Comparison of ENCODE assay signal across 20 cellular contexts in genomic region chr14:100891501-100892445, GRCh38. TPM values are rescaled to one million over a fixed set of nuclear protein-coding genes. Genes with fewer than 3 reads are reported as not detected.
DNase-seq lines count a peak whose midpoint lies in the region; ATAC-seq, FAIRE-seq and TF ChIP-seq lines count a peak whose summit lies in the region.
"Had no signal": no experiment of that assay in that cellular context is flagged by ENCODE, and none has a peak within 500 bp of the region (broad histone marks: within the 10 kb centered on the region; RNA-seq: fewer than 3 reads in every experiment).

No MANE protein-coding gene starts in this region.

- H3K9ac ChIP-seq in kidney (ENCODE audit: low read length in 2 of 2) (no peak overlapping the region), GM23248 (no peak overlapping the region)

- H3K36me3 ChIP-seq in right atrium auricular region, result no peaks in the 10 kb centered on the region
- H3K36me3 ChIP-seq in kidney (ENCODE audit: control insufficient read depth in 1 of 2, insufficient read depth in 2 of 2, low read length in 2 of 2), result no peaks in the 10 kb centered on the region
- H3K36me3 ChIP-seq in upper lobe of right lung, result no peaks in the 10 kb centered on the region
- H3K36me3 ChIP-seq in GM23248 (ENCODE audit: low read depth), result peaks cover 20% of the 10 kb centered on the region; the same call in 1 of the 2 replicates
- H3K36me3 ChIP-seq: breast epithelium had no signal

- intact Hi-C loops in cardiac septum (cut with DNase I) (no loop called here), kidney (cut with DNase I) (no loop called here), upper lobe of right lung (cut with DNase I) (no loop called here)

- H4K20me1 ChIP-seq in GM23248 (ENCODE audit: insufficient read depth), result no peaks in the 10 kb centered on the region; the same call in 1 of the 2 replicates

- no peak overlapping the region for H2AFZ ChIP-seq in GM23248

- H3K9me3 ChIP-seq in right atrium auricular region (no peaks in the 10 kb centered on the region), kidney (ENCODE audit: control insufficient read depth in 1 of 2, low read length in 2 of 2) (no peaks in the 10 kb centered on the region), upper lobe of right lung (no peaks in the 10 kb centered on the region), GM23248 (ENCODE audit: low read depth) (no peaks in the 10 kb centered on the region)
- H3K9me3 ChIP-seq: breast epithelium, psoas muscle had no signal

- peaks cover 24% of the 10 kb centered on the region for H3K79me2 ChIP-seq in GM23248 (ENCODE audit: insufficient read depth)

- no peak for TF ChIP-seq CTCF in right atrium auricular region (IDR thresholded peaks at IDR 0.05)
- TF ChIP-seq CTCF in kidney (IDR thresholded peaks at IDR 0.05; ENCODE audit: borderline replicate concordance, extremely low read depth, insufficient read depth), result no peak
- TF ChIP-seq CTCF in omental fat pad (IDR thresholded peaks at IDR 0.05), result no peak
- no peak for TF ChIP-seq CTCF in upper lobe of right lung (IDR thresholded peaks at IDR 0.05)

- DNase-seq in cardiac septum (ENCODE audit: low spot score) (peak; percentile 61), right atrium auricular region (ENCODE audit: low spot score) (no peak), kidney (peak; percentile 56), omental fat pad (ENCODE audit: low spot score) (peak; percentile 14), upper lobe of right lung (peak; percentile 21), GM23248 (no peak), putamen (ENCODE audit: low spot score) (no peak), AML-193 (lab: John Stamatoyannopoulos, UW) (no peak)
- DNase-seq: ACHN; activated CD8-positive, alpha-beta T cell treated with anti-CD3 and anti-CD28 coated beads, Interleukin-2, amount 10 ng/mL, durations not matched to agents 7 days and 5 days; dermis blood vessel endothelial cell; naive B cell; NCI-H526; RPMI8226 had no signal

- no peak overlapping the region for H3K27ac ChIP-seq in right atrium auricular region
- no peak overlapping the region for H3K27ac ChIP-seq in kidney (ENCODE audit: low read depth in 2 of 2, low read length in 2 of 2)
- H3K27ac ChIP-seq in upper lobe of right lung, result no peak overlapping the region
- no peak overlapping the region for H3K27ac ChIP-seq in GM23248
- H3K27ac ChIP-seq: breast epithelium, psoas muscle had no signal

- ATAC-seq in omental fat pad (ENCODE audit: low FRiP score) (no peak), upper lobe of right lung (peak; percentile 27)
- ATAC-seq: activated CD8-positive, alpha-beta T cell treated with anti-CD3 and anti-CD28 coated beads, Interleukin-2, amount 10 ng/mL, durations not matched to agents 7 days and 5 days; psoas muscle; SK-N-SH treated with all-trans-retinoic acid at 6 μM for 48 hours had no signal

- peaks cover 11% of the 10 kb centered on the region; the same call in 1 of the 2 replicates for H3F3A ChIP-seq in GM23248 (ENCODE audit: insufficient read depth)

- H3K4me3 ChIP-seq in right atrium auricular region, result no peak overlapping the region
- H3K4me3 ChIP-seq in kidney (ENCODE audit: low read length in 2 of 2), result no peak overlapping the region
- H3K4me3 ChIP-seq in upper lobe of right lung, result no peak overlapping the region
- H3K4me3 ChIP-seq in GM23248, result no peak overlapping the region
- H3K4me3 ChIP-seq: breast epithelium, psoas muscle had no signal

- in situ Hi-C loops in GM23248 (cut with MboI), result no loop called here

- no peak for FAIRE-seq in kidney (lab: Jason Lieb, UNC)

- 73 to 78% methylated on average over 13 of the region's 13 CpGs for WGBS in GM23248 (ENCODE audit: low coverage in 1 of 2, low lambda C conversion rate in 2 of 2, missing lambda C conversion rate in 2 of 2), 2 experiments

- H3K27me3 ChIP-seq in right atrium auricular region (no peaks in the 10 kb centered on the region), upper lobe of right lung (peaks cover 16% of the 10 kb centered on the region), GM23248 (replicated peaks; ENCODE audit: insufficient read depth) (no peaks in the 10 kb centered on the region; the same call in 1 of the 2 replicates)

- no peaks in the 10 kb centered on the region for H3K4me1 ChIP-seq in right atrium auricular region
- no peaks in the 10 kb centered on the region for H3K4me1 ChIP-seq in kidney (ENCODE audit: control insufficient read depth in 1 of 2, insufficient read depth in 1 of 2, low read depth in 1 of 2, low read length in 2 of 2)
- no peaks in the 10 kb centered on the region for H3K4me1 ChIP-seq in upper lobe of right lung
- H3K4me1 ChIP-seq in GM23248 (ENCODE audit: insufficient read depth), result no peaks in the 10 kb centered on the region
- H3K4me1 ChIP-seq: breast epithelium, psoas muscle had no signal

- no peaks in the 10 kb centered on the region for H3K9me2 ChIP-seq in GM23248 (ENCODE audit: insufficient read depth)

- no peak overlapping the region for H3K4me2 ChIP-seq in GM23248 (ENCODE audit: unreplicated experiment)

RNA-seq across cellular contexts. Expression of gene RTL1, which starts 11.7 kb away (rescaled TPM):
- not detected for total RNA-seq in cardiac septum
- total RNA-seq in right atrium auricular region, result not detected
- total RNA-seq in kidney, result not detected
- not detected for polyA plus RNA-seq in kidney (ENCODE audit: insufficient read depth, low read depth, low replicate concordance)
- total RNA-seq in omental fat pad, result not detected
- total RNA-seq in upper lobe of right lung, result not detected
- total RNA-seq in GM23248 (2014; rRNA removed; shearing (Covaris generic)), result not detected in 2 replicates
- polyA plus RNA-seq in GM23248 (2016; fragmentation: Nextera tagmentation; extraction: Ambion mirVana), result 0.19 and 0.36 TPM in 2 replicates
- total RNA-seq: activated CD8-positive, alpha-beta T cell treated with anti-CD3 and anti-CD28 coated beads, Interleukin-2, amount 10 ng/mL, durations not matched to agents 7 days and 5 days; breast epithelium; dermis blood vessel endothelial cell; G401; lung microvascular endothelial cell; psoas muscle; subcutaneous adipose tissue had no signal

Comparison
In these comparisons a context has a peak if more than half of its experiments do, and no peak if none do; other contexts are left out.
1. DNase-seq: peak in cardiac septum (single experiment), kidney (single experiment), omental fat pad (single experiment) and upper lobe of right lung (single experiment); none in right atrium auricular region (single experiment), GM23248 (single experiment), putamen (single experiment) and AML-193 (0 of 2).